19 cellular contexts compared by ENCODE assay signal in genomic region chr3:58731673-58732072, GRCh38.
"Had no signal": no experiment of that assay in that cellular context is flagged by ENCODE, and none has a peak within 500 bp of the region (broad histone marks: within the 10 kb centered on the region; RNA-seq: fewer than 3 reads in every experiment).

No MANE protein-coding gene starts in this region.

- H3K27ac ChIP-seq: breast epithelium, colonic mucosa, epithelial cell of prostate, neural progenitor cell, prostate gland, suprapubic skin, transverse colon had no signal

- ATAC-seq: activated T-cell treated with anti-CD3 and anti-CD28 coated beads, Interleukin-2, amount 50 U/mL, for 4 hours; naive thymus-derived CD8-positive, alpha-beta T cell; stimulated activated naive CD8-positive, alpha-beta T cell treated with anti-CD3 and anti-CD28 coated beads, Interleukin-15, amount 100 ng/mL, for 72 hours had no signal

- DNase-seq: activated CD4-positive, alpha-beta T cell treated with anti-CD3 and anti-CD28 coated beads for 4 hours; activated CD4-positive, alpha-beta T cell treated with anti-CD3 and anti-CD28 coated beads, Interleukin-2, amount 50 U/mL, for 48 hours; activated CD4-positive, CD25-positive, alpha-beta regulatory T cell; activated CD8-positive, alpha-beta memory T cell treated with anti-CD3 and anti-CD28 coated beads, Interleukin-2, amount 50 U/mL, for 48 hours; activated naive CD4-positive, alpha-beta T cell treated with Interleukin-2 at 50 U/mL for 16 hours; activated naive CD8-positive, alpha-beta T cell treated with anti-CD3 and anti-CD28 coated beads for 36 hours; activated T-cell treated with anti-CD3 and anti-CD28 coated beads, Interleukin-2, amount 50 U/mL, for 4 hours; colonic mucosa; kidney; naive thymus-derived CD8-positive, alpha-beta T cell; stimulated activated CD4-positive, alpha-beta T cell treated with anti-CD3 and anti-CD28 coated beads, Interleukin-1b, Interleukin-23, amount 100 ng/mL, for 48 hours; stimulated activated naive CD8-positive, alpha-beta T cell treated with anti-CD3 and anti-CD28 coated beads, Interleukin-15, amount 100 ng/mL, for 72 hours; T-helper 9 cell; transverse colon had no signal
